ENCODE assay signal across 28 cellular contexts in genomic region chrX:29359276-29359675, GRCh38.
"Had no signal": no experiment of that assay in that cellular context is flagged by ENCODE, and none has a peak within 500 bp of the region (broad histone marks: within the 10 kb centered on the region; RNA-seq: fewer than 3 reads in every experiment).

No MANE protein-coding gene starts in this region.

- H3K4me1 ChIP-seq: pancreas, prostate gland, spleen, suprapubic skin, testis, tibial artery, transverse colon, upper lobe of right lung, uterus had no signal

- H3K4me3 ChIP-seq: pancreas, prostate gland, skin epidermis, smooth muscle cell, spleen, suprapubic skin, testis, tibial artery, transverse colon, upper lobe of right lung, uterus had no signal

- H3K9me3 ChIP-seq: neutrophil, pancreas, prostate gland, spleen, suprapubic skin, testis, tibial artery, transverse colon, upper lobe of right lung, uterus had no signal

- H3K27ac ChIP-seq: neutrophil, pancreas, prostate gland, skin epidermis, spleen, suprapubic skin, testis, tibial artery, transverse colon, upper lobe of right lung, uterus had no signal

- H3K4me2 ChIP-seq: smooth muscle cell had no signal

- DNase-seq: naive thymus-derived CD4-positive, alpha-beta T cell; natural killer cell; nucleus accumbens; pancreas; retina; right cardiac atrium; spleen; stimulated activated CD4-positive, alpha-beta T cell treated with anti-CD3 and anti-CD28 coated beads, Interleukin-12 subunit alpha, Interleukin-12 subunit beta, amount 100 ng/mL, for 4 hours; stimulated activated CD4-positive, alpha-beta T cell treated with anti-CD3 and anti-CD28 coated beads, Interleukin-1b, Interleukin-23, amount 100 ng/mL, for 48 hours; stimulated activated CD4-positive, alpha-beta T cell treated with anti-CD3 and anti-CD28 coated beads, Interleukin-4, amount 100 ng/mL, for 1 hour; stimulated activated CD4-positive, alpha-beta T cell treated with anti-CD3 and anti-CD28 coated beads, Interleukin-4, amount 100 ng/mL, for 4 hours; stimulated activated CD8-positive, alpha-beta memory T cell treated with anti-CD3 and anti-CD28 coated beads, Interleukin-4, amount 100 ng/mL, for 48 hours; stimulated activated naive CD4-positive, alpha-beta T cell; stimulated activated naive CD8-positive, alpha-beta T cell treated with anti-CD3 and anti-CD28 coated beads, Interleukin-15, amount 100 ng/mL, for 72 hours; stimulated activated naive CD8-positive, alpha-beta T cell treated with anti-CD3 and anti-CD28 coated beads, Interleukin-15, Interleukin-2, amounts not matched to agents 100 U/mL and 50 U/mL, for 24 hours; substantia nigra; testis; tibial artery; transverse colon; upper lobe of right lung; uterus had no signal

- FAIRE-seq: pancreas had no signal

- ATAC-seq: naive thymus-derived CD4-positive, alpha-beta T cell; natural killer cell; pancreas; sciatic nerve; stimulated activated memory B cell treated with anti-CD40 and anti-IgM and Interleukin-4, amounts not matched to agents 10 μg/mL and 1 μg/mL and 100 μg/mL, for 72 hours; stimulated activated naive CD8-positive, alpha-beta T cell treated with anti-CD3 and anti-CD28 coated beads, Interleukin-15, amount 100 ng/mL, for 72 hours; stimulated activated naive CD8-positive, alpha-beta T cell treated with anti-CD3 and anti-CD28 coated beads, Interleukin-15, Interleukin-2, amounts not matched to agents 100 U/mL and 50 U/mL, for 24 hours; upper lobe of right lung had no signal
